In genomic region chr12:50925342-50925651, GRCh38 we compare ENCODE assay signal across 8 cellular contexts. TPM values are rescaled to one million over a fixed set of nuclear protein-coding genes. Genes with fewer than 3 reads are reported as not detected.
DNase-seq lines count a peak whose midpoint lies in the region; ATAC-seq and TF ChIP-seq lines count a peak whose summit lies in the region.

No MANE protein-coding gene starts in this region.

- ATAC-seq in left lung (peak; percentile 37), HG02571 (IDR thresholded peaks at IDR 0.05; ENCODE audit: unreplicated experiment) (no peak)

- H3K4me3 ChIP-seq in left lung, result peak overlapping the region; percentile 54 to 78

- H3K36me3 Mint-ChIP-seq in HFFc6 (ENCODE audit: low read depth), result no peaks in the 10 kb centered on the region
- peaks cover 10% of the 10 kb centered on the region for H3K36me3 Mint-ChIP-seq in brain

- DNase-seq in Ammon's horn (ENCODE audit: low spot score) (peak; percentile 33), HFFc6 (no peak), left lung (no peak), NCI-H345 treated with DMSO at 0.1 percent for 48 hours (lab: John Stamatoyannopoulos, UW; ENCODE audit: unreplicated experiment) (no peak)
- no peak for DNase-seq in stimulated activated CD4-positive, alpha-beta T cell treated with anti-CD3 and anti-CD28 coated beads, Interleukin-4, amount 100 ng/mL, for 24 hours

- H3K27me3 Mint-ChIP-seq in HFFc6 (ENCODE audit: insufficient read depth), result no peaks in the 10 kb centered on the region
- no peaks in the 10 kb centered on the region for H3K27me3 Mint-ChIP-seq in brain

- no peaks in the 10 kb centered on the region for H3K9me3 Mint-ChIP-seq in HFFc6
- no peaks in the 10 kb centered on the region for H3K9me3 Mint-ChIP-seq in brain

- no peaks in the 10 kb centered on the region for H3K9me3 ChIP-seq in left lung

- TF ChIP-seq CTCF in HFFc6 (IDR thresholded peaks at IDR 0.05), result no peak
- no peak for TF ChIP-seq CTCF in brain (conservative IDR thresholded peaks at IDR 0.05)
- no peak for TF ChIP-seq CTCF in left lung (IDR thresholded peaks at IDR 0.05)

- H3K4me1 ChIP-seq in left lung, result peaks cover 18 to 64% of the 10 kb centered on the region in 2 donors

- H3K27ac Mint-ChIP-seq in HFFc6 (no peak overlapping the region), brain (peak overlapping the region; percentile 91 to 98 (median 94))

- peaks cover 47% of the 10 kb centered on the region for H3K4me1 Mint-ChIP-seq in HFFc6 (ENCODE audit: low read depth)
- peaks cover 72% of the 10 kb centered on the region for H3K4me1 Mint-ChIP-seq in brain

- H3K27ac ChIP-seq in left lung, result peak overlapping the region; percentile 89 to 92
- H3K27ac ChIP-seq in temporal lobe (ENCODE audit: low read depth, low read length), result peak overlapping the region; percentile 95

- H3K27me3 ChIP-seq in left lung, result no peaks in the 10 kb centered on the region

- peaks cover 0 to 9% of the 10 kb centered on the region in 2 donors for H3K36me3 ChIP-seq in left lung

- intact Hi-C loops in left lung (cut with DNase I), result no loop called here

- peak overlapping the region; percentile 84 for H3K4me3 Mint-ChIP-seq in HFFc6
- H3K4me3 Mint-ChIP-seq in brain, result peak overlapping the region; percentile 80 to 96 (median 92)

RNA-seq across cellular contexts. Expression of gene HIGD1C, which starts 27.0 kb away (rescaled TPM):
- total RNA-seq in HFFc6 (2021; fragmentation: NEBNext Ultra II Directional; extraction: Animal tissue kit (Norgen Biotek cat#: 25700)), result not detected
- not detected for polyA plus RNA-seq in brain (ENCODE audit: insufficient read depth, low read depth, low replicate concordance)
- total RNA-seq in left lung, result not detected
- total RNA-seq in temporal lobe, result not detected
